In the genomic region with DNA sequence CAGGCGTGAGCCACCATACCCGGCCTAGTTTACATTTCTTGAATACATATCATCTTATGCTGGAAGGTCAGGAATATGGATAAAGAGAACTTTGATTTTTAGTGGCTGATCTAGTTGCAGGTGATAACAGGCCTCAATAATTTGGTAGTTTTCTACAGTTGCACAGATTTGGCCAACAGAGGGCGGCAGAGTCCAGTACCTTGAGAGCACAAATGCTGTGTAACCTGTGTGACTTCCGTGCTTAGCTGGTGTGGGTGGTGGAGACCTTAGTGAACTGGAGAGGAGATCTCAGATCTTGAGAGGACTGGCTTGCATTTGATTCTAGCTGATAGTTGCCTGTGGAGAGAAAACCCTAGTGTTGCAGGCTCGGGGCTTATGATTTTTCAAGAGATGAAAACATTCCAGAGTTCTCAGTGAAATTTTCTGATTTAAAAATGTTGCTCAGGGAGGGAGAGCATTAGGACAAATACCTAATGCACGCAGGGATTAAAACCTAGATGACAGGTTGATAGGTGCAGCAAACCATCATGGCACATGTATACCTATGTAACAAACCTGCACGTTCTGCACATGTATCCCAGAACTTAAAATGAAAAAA, we compare ENCODE assay signal across 8 cellular contexts. TPM values are rescaled to one million over a fixed set of nuclear protein-coding genes. Genes with fewer than 3 reads are reported as not detected.
A peak's percentile ranks its signal among the peaks of the same experiment; 100 is the strongest.
DNase-seq lines count a peak whose midpoint lies in the region; ATAC-seq and TF ChIP-seq lines count a peak whose summit lies in the region.

No MANE protein-coding gene starts in this region.

- H3K36me3 Mint-ChIP-seq in WTC11, result no peaks in the 10 kb centered on the region

- H3K4me1 Mint-ChIP-seq in WTC11, result peaks cover 15% of the 10 kb centered on the region

- H3K9me3 Mint-ChIP-seq in WTC11, result peaks cover 6% of the 10 kb centered on the region; the same call in 1 of the 2 replicates

- H3K27ac Mint-ChIP-seq in WTC11, result no peak overlapping the region; the same call in 1 of the 2 replicates

- peak; percentile 85 for DNase-seq in Ammon's horn (ENCODE audit: low spot score)
- peak; percentile 60 for DNase-seq in NCI-H2171 treated with DMSO at 0.1 percent for 48 hours (lab: John Stamatoyannopoulos, UW)
- DNase-seq in WTC11 (ENCODE audit: low spot score), result peak; percentile 84
- DNase-seq in caudate nucleus (lab: John Stamatoyannopoulos, UW), result peak in 56 of 61 donors; percentile 6 to 87 (median 39)
- peak; percentile 89 for DNase-seq in left kidney (ENCODE audit: low read depth, low spot score)
- peak; percentile 33 to 56 (median 39) for DNase-seq in stimulated activated CD4-positive, alpha-beta T cell treated with anti-CD3 and anti-CD28 coated beads, TNF-alpha, amount 100 ng/mL, for 1 hour (ENCODE audit: low read depth in 3 of 3, low spot score in 1 of 3)

- 0 out of 2 replicates have a peak overlapping the region, but pooled peaks have one; percentile 33 for H3K4me3 Mint-ChIP-seq in WTC11

- ATAC-seq in GM18909 (IDR thresholded peaks at IDR 0.05; ENCODE audit: poor library complexity, unreplicated experiment) (peak; percentile 95), HG03108 (IDR thresholded peaks at IDR 0.05; ENCODE audit: unreplicated experiment) (peak; percentile 90), WTC11 (peak; percentile 90)

- CTCF ChIA-PET in WTC11 (lab: Charles Lee), result interaction anchor here (0.5 to 4.0 kb wide), 60 partner anchors 8 to 836 kb away, joined by 3 to 94 read pairs (median 4); a partner anchor contains a TSS

- peak; percentile 71 for TF ChIP-seq CTCF in WTC11 (IDR thresholded peaks at IDR 0.05)

- H3K27ac ChIP-seq in caudate nucleus (ENCODE audit: low read depth, low read length), result no peak overlapping the region

- POLR2A ChIA-PET in WTC11 (lab: Charles Lee), result no interaction called here

- H3K27me3 Mint-ChIP-seq in WTC11 (ENCODE audit: low read depth), result no peaks in the 10 kb centered on the region; the same call in 1 of the 2 replicates

TF ChIP-seq in WTC11, 78 proteins besides CTCF, POLR2A, EP300 and RAD21 (continues in another document):
- no peak for TF ChIP-seq TCF7 (CRISPR knock-in tag; IDR thresholded peaks at IDR 0.05; ENCODE audit: low read depth)
- no peak for TF ChIP-seq ZNF219 (CRISPR knock-in tag; IDR thresholded peaks at IDR 0.05; ENCODE audit: borderline replicate concordance)
- TF ChIP-seq GTF2I (CRISPR knock-in tag; conservative IDR thresholded peaks at IDR 0.05), result no peak
- TF ChIP-seq, protein P1, sequence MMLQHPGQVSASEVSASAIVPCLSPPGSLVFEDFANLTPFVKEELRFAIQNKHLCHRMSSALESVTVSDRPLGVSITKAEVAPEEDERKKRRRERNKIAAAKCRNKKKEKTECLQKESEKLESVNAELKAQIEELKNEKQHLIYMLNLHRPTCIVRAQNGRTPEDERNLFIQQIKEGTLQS (CRISPR knock-in tag; conservative IDR thresholded peaks at IDR 0.05), result no peak
- TF ChIP-seq, protein P2, sequence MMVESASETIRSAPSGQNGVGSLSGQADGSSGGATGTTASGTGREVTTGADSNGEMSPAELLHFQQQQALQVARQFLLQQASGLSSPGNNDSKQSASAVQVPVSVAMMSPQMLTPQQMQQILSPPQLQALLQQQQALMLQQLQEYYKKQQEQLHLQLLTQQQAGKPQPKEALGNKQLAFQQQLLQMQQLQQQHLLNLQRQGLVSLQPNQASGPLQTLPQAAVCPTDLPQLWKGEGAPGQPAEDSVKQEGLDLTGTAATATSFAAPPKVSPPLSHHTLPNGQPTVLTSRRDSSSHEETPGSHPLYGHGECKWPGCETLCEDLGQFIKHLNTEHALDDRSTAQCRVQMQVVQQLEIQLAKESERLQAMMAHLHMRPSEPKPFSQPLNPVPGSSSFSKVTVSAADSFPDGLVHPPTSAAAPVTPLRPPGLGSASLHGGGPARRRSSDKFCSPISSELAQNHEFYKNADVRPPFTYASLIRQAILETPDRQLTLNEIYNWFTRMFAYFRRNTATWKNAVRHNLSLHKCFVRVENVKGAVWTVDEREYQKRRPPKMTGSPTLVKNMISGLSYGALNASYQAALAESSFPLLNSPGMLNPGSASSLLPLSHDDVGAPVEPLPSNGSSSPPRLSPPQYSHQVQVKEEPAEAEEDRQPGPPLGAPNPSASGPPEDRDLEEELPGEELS (CRISPR knock-in tag; IDR thresholded peaks at IDR 0.05), result no peak
- TF ChIP-seq, protein P3, sequence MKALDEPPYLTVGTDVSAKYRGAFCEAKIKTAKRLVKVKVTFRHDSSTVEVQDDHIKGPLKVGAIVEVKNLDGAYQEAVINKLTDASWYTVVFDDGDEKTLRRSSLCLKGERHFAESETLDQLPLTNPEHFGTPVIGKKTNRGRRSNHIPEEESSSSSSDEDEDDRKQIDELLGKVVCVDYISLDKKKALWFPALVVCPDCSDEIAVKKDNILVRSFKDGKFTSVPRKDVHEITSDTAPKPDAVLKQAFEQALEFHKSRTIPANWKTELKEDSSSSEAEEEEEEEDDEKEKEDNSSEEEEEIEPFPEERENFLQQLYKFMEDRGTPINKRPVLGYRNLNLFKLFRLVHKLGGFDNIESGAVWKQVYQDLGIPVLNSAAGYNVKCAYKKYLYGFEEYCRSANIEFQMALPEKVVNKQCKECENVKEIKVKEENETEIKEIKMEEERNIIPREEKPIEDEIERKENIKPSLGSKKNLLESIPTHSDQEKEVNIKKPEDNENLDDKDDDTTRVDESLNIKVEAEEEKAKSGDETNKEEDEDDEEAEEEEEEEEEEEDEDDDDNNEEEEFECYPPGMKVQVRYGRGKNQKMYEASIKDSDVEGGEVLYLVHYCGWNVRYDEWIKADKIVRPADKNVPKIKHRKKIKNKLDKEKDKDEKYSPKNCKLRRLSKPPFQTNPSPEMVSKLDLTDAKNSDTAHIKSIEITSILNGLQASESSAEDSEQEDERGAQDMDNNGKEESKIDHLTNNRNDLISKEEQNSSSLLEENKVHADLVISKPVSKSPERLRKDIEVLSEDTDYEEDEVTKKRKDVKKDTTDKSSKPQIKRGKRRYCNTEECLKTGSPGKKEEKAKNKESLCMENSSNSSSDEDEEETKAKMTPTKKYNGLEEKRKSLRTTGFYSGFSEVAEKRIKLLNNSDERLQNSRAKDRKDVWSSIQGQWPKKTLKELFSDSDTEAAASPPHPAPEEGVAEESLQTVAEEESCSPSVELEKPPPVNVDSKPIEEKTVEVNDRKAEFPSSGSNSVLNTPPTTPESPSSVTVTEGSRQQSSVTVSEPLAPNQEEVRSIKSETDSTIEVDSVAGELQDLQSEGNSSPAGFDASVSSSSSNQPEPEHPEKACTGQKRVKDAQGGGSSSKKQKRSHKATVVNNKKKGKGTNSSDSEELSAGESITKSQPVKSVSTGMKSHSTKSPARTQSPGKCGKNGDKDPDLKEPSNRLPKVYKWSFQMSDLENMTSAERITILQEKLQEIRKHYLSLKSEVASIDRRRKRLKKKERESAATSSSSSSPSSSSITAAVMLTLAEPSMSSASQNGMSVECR (CRISPR knock-in tag; IDR thresholded peaks at IDR 0.05; ENCODE audit: borderline replicate concordance), result no peak
- no peak for TF ChIP-seq EMX1 (CRISPR knock-in tag; IDR thresholded peaks at IDR 0.05)
- TF ChIP-seq, protein P4, sequence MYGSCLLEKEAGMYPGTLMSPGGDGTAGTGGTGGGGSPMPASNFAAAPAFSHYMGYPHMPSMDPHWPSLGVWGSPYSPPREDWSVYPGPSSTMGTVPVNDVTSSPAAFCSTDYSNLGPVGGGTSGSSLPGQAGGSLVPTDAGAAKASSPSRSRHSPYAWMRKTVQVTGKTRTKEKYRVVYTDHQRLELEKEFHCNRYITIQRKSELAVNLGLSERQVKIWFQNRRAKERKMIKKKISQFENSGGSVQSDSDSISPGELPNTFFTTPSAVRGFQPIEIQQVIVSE (CRISPR knock-in tag; IDR thresholded peaks at IDR 0.05; ENCODE audit: borderline replicate concordance), result no peak
- TF ChIP-seq, protein P5, sequence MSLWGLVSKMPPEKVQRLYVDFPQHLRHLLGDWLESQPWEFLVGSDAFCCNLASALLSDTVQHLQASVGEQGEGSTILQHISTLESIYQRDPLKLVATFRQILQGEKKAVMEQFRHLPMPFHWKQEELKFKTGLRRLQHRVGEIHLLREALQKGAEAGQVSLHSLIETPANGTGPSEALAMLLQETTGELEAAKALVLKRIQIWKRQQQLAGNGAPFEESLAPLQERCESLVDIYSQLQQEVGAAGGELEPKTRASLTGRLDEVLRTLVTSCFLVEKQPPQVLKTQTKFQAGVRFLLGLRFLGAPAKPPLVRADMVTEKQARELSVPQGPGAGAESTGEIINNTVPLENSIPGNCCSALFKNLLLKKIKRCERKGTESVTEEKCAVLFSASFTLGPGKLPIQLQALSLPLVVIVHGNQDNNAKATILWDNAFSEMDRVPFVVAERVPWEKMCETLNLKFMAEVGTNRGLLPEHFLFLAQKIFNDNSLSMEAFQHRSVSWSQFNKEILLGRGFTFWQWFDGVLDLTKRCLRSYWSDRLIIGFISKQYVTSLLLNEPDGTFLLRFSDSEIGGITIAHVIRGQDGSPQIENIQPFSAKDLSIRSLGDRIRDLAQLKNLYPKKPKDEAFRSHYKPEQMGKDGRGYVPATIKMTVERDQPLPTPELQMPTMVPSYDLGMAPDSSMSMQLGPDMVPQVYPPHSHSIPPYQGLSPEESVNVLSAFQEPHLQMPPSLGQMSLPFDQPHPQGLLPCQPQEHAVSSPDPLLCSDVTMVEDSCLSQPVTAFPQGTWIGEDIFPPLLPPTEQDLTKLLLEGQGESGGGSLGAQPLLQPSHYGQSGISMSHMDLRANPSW (CRISPR knock-in tag; conservative IDR thresholded peaks at IDR 0.05; ENCODE audit: low read depth), result no peak
- TF ChIP-seq, protein P6, sequence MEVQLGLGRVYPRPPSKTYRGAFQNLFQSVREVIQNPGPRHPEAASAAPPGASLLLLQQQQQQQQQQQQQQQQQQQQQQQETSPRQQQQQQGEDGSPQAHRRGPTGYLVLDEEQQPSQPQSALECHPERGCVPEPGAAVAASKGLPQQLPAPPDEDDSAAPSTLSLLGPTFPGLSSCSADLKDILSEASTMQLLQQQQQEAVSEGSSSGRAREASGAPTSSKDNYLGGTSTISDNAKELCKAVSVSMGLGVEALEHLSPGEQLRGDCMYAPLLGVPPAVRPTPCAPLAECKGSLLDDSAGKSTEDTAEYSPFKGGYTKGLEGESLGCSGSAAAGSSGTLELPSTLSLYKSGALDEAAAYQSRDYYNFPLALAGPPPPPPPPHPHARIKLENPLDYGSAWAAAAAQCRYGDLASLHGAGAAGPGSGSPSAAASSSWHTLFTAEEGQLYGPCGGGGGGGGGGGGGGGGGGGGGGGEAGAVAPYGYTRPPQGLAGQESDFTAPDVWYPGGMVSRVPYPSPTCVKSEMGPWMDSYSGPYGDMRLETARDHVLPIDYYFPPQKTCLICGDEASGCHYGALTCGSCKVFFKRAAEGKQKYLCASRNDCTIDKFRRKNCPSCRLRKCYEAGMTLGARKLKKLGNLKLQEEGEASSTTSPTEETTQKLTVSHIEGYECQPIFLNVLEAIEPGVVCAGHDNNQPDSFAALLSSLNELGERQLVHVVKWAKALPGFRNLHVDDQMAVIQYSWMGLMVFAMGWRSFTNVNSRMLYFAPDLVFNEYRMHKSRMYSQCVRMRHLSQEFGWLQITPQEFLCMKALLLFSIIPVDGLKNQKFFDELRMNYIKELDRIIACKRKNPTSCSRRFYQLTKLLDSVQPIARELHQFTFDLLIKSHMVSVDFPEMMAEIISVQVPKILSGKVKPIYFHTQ (CRISPR knock-in tag; IDR thresholded peaks at IDR 0.05), result no peak
- TF ChIP-seq ZNF671 (CRISPR knock-in tag; IDR thresholded peaks at IDR 0.05), result no peak
- TF ChIP-seq RORB (CRISPR knock-in tag; IDR thresholded peaks at IDR 0.05), result no peak

RNA-seq across cellular contexts. Expression of a gene that starts 17.4 kb away (rescaled TPM):
- total RNA-seq in WTC11 (2021), result not detected in 3 replicates

Comparison
In these comparisons a context has a peak if more than half of its experiments do, and no peak if none do; other contexts are left out.
1. DNase-seq: peak in every context shown above with its lines; median percentile 89 in left kidney; 85 in Ammon's horn; 84 in WTC11; 60 in NCI-H2171 treated with DMSO at 0.1 percent for 48 hours; 39 in caudate nucleus; 39 in stimulated activated CD4-positive, alpha-beta T cell treated with anti-CD3 and anti-CD28 coated beads, TNF-alpha, amount 100 ng/mL, for 1 hour.